ENCODE assay signal across 15 cellular contexts in genomic region chr2:224723606-224724217, GRCh38. TPM values are rescaled to one million over a fixed set of nuclear protein-coding genes. Genes with fewer than 3 reads are reported as not detected.
DNase-seq lines count a peak whose midpoint lies in the region; ATAC-seq and TF ChIP-seq lines count a peak whose summit lies in the region.
"Had no signal": no experiment of that assay in that cellular context is flagged by ENCODE, and none has a peak within 500 bp of the region (broad histone marks: within the 10 kb centered on the region; RNA-seq: fewer than 3 reads in every experiment).

No MANE protein-coding gene starts in this region.

- H3K9ac ChIP-seq in adipocyte (ENCODE audit: low read length): no peak overlapping the region

- H3K79me2 ChIP-seq in GM23338 (replicated peaks; ENCODE audit: insufficient read depth): no peaks in the 10 kb centered on the region

- H3F3A ChIP-seq in GM23338 (replicated peaks; ENCODE audit: low read depth): no peaks in the 10 kb centered on the region

- no peaks in the 10 kb centered on the region for H3K4me1 Mint-ChIP-seq in activated CD4-positive, alpha-beta memory T cell treated with anti-CD3 and anti-CD28 coated beads for 36 hours (ENCODE audit: low read depth)
- peaks cover 2% of the 10 kb centered on the region for H3K4me1 Mint-ChIP-seq in activated T-cell treated with anti-CD3 and anti-CD28 coated beads, Interleukin-2, amount 50 U/mL, for 24 hours (ENCODE audit: low read depth)
- no peaks in the 10 kb centered on the region for H3K4me1 Mint-ChIP-seq in GM23338

- POLR2A ChIA-PET in activated CD4-positive, alpha-beta memory T cell treated with anti-CD3 and anti-CD28 coated beads for 36 hours (lab: Charles Lee): no interaction called here

- H3K4me2 ChIP-seq in GM23338: no peak overlapping the region

- DNase-seq in AG10803 (ENCODE audit: low read depth): peak; percentile 60
- peak; percentile 12 for DNase-seq in adipocyte (ENCODE audit: low read depth)
- no peak for DNase-seq in activated CD4-positive, alpha-beta memory T cell treated with anti-CD3 and anti-CD28 coated beads for 36 hours
- no peak for DNase-seq in activated T-cell treated with anti-CD3 and anti-CD28 coated beads, Interleukin-2, amount 50 U/mL, for 24 hours
- no peak for DNase-seq in GM23338 (ENCODE audit: low spot score)
- no peak for DNase-seq in stimulated activated CD4-positive, alpha-beta T cell treated with anti-CD3 and anti-CD28 coated beads, Interleukin-1b, Interleukin-23, amount 100 ng/mL, for 48 hours
- DNase-seq: activated CD8-positive, alpha-beta memory T cell treated with anti-CD3 and anti-CD28 coated beads, Interleukin-2, amount 50 U/mL, for 48 hours; AML-193; midbrain had no signal

- H3K27me3 ChIP-seq in adipocyte (replicated peaks; ENCODE audit: control insufficient read depth, insufficient read depth, low read length): no peaks in the 10 kb centered on the region
- H3K27me3 ChIP-seq in GM23338 (ENCODE audit: insufficient read depth): no peaks in the 10 kb centered on the region
- H3K27me3 ChIP-seq: tibial nerve had no signal

- H3K9me2 ChIP-seq in GM23338 (ENCODE audit: insufficient read depth): 0 out of 2 replicates have a peak, but pooled peaks cover 9% of the 10 kb centered on the region

- peak; percentile 71 for ATAC-seq in GM19351 (IDR thresholded peaks at IDR 0.05; ENCODE audit: unreplicated experiment)
- peak; percentile 67 for ATAC-seq in HG03460 (IDR thresholded peaks at IDR 0.05; ENCODE audit: unreplicated experiment)
- no peak for ATAC-seq in GM23338

- H3K36me3 Mint-ChIP-seq in activated CD4-positive, alpha-beta memory T cell treated with anti-CD3 and anti-CD28 coated beads for 36 hours: no peaks in the 10 kb centered on the region
- no peaks in the 10 kb centered on the region for H3K36me3 Mint-ChIP-seq in activated T-cell treated with anti-CD3 and anti-CD28 coated beads, Interleukin-2, amount 50 U/mL, for 24 hours (ENCODE audit: low read depth)
- 0 out of 3 replicates have a peak, but pooled peaks cover 2% of the 10 kb centered on the region for H3K36me3 Mint-ChIP-seq in GM23338 (ENCODE audit: low read depth)

- no peak overlapping the region for H3K27ac Mint-ChIP-seq in activated CD4-positive, alpha-beta memory T cell treated with anti-CD3 and anti-CD28 coated beads for 36 hours
- H3K27ac Mint-ChIP-seq in activated T-cell treated with anti-CD3 and anti-CD28 coated beads, Interleukin-2, amount 50 U/mL, for 24 hours: no peak overlapping the region
- H3K27ac Mint-ChIP-seq in GM23338: no peak overlapping the region

- no peak for TF ChIP-seq CTCF in AG10803 (conservative IDR thresholded peaks at IDR 0.05; ENCODE audit: low read length)
- TF ChIP-seq CTCF in GM23338 (conservative IDR thresholded peaks at IDR 0.05; ENCODE audit: low read depth in 2 of 2): no peak

- CTCF ChIA-PET in activated CD4-positive, alpha-beta memory T cell treated with anti-CD3 and anti-CD28 coated beads for 36 hours (lab: Charles Lee): no interaction called here

- intact Hi-C loops in activated CD4-positive, alpha-beta memory T cell treated with anti-CD3 and anti-CD28 coated beads for 36 hours (cut with micrococcal nuclease): no loop called here

- peaks cover 6% of the 10 kb centered on the region for H3K27me3 Mint-ChIP-seq in activated CD4-positive, alpha-beta memory T cell treated with anti-CD3 and anti-CD28 coated beads for 36 hours
- peaks cover 10% of the 10 kb centered on the region for H3K27me3 Mint-ChIP-seq in activated T-cell treated with anti-CD3 and anti-CD28 coated beads, Interleukin-2, amount 50 U/mL, for 24 hours
- H3K27me3 Mint-ChIP-seq in GM23338 (ENCODE audit: insufficient read depth, low read depth, poor library complexity): no peaks in the 10 kb centered on the region

- no peak overlapping the region for H3K4me3 ChIP-seq in AG10803 (ENCODE audit: low read length)
- no peak overlapping the region for H3K4me3 ChIP-seq in adipocyte (ENCODE audit: low read length)
- no peak overlapping the region for H3K4me3 ChIP-seq in GM23338
- H3K4me3 ChIP-seq: tibial nerve had no signal

- H3K4me1 ChIP-seq in adipocyte (ENCODE audit: control insufficient read depth, insufficient read depth, low read length) (peaks cover 7% of the 10 kb centered on the region), GM23338 (ENCODE audit: insufficient read depth) (no peaks in the 10 kb centered on the region)
- H3K4me1 ChIP-seq: tibial nerve had no signal

- H3K27ac ChIP-seq in GM23338 (ENCODE audit: low read depth): no peak overlapping the region
- H3K27ac ChIP-seq: tibial nerve had no signal

- no peak overlapping the region for H3K4me3 Mint-ChIP-seq in activated CD4-positive, alpha-beta memory T cell treated with anti-CD3 and anti-CD28 coated beads for 36 hours
- H3K4me3 Mint-ChIP-seq in activated T-cell treated with anti-CD3 and anti-CD28 coated beads, Interleukin-2, amount 50 U/mL, for 24 hours: no peak overlapping the region
- H3K4me3 Mint-ChIP-seq in GM23338: no peak overlapping the region

- peaks cover 11% of the 10 kb centered on the region for H3K9me3 Mint-ChIP-seq in activated CD4-positive, alpha-beta memory T cell treated with anti-CD3 and anti-CD28 coated beads for 36 hours
- H3K9me3 Mint-ChIP-seq in activated T-cell treated with anti-CD3 and anti-CD28 coated beads, Interleukin-2, amount 50 U/mL, for 24 hours: peaks cover 9% of the 10 kb centered on the region
- H3K9me3 Mint-ChIP-seq in GM23338: peaks cover 15% of the 10 kb centered on the region; the same call in 2 of the 3 replicates

- no peaks in the 10 kb centered on the region for H4K20me1 ChIP-seq in GM23338 (replicated peaks; ENCODE audit: insufficient read depth)

- H3K36me3 ChIP-seq in adipocyte (ENCODE audit: control insufficient read depth, insufficient read depth, low read length, severe bottlenecking) (no peaks in the 10 kb centered on the region), GM23338 (ENCODE audit: insufficient read depth) (no peaks in the 10 kb centered on the region)
- H3K36me3 ChIP-seq: tibial nerve had no signal

- H2AFZ ChIP-seq in GM23338: no peak overlapping the region

- H3K9me3 ChIP-seq in adipocyte (ENCODE audit: control insufficient read depth, low read length): peaks cover 16% of the 10 kb centered on the region

TF ChIP-seq in GM23338, 12 proteins besides CTCF, POLR2A, EP300 and RAD21:
- TF ChIP-seq STAT1 (IDR thresholded peaks at IDR 0.05; ENCODE audit: unreplicated experiment): no peak
- no peak for TF ChIP-seq EZH2 (IDR thresholded peaks at IDR 0.05; ENCODE audit: low read depth, unreplicated experiment)
- TF ChIP-seq JUNB (IDR thresholded peaks at IDR 0.05; ENCODE audit: unreplicated experiment): no peak
- TF ChIP-seq ZNF114 (CRISPR knock-in tag; IDR thresholded peaks at IDR 0.05): no peak
- no peak for TF ChIP-seq CREB1 (CRISPR knock-in tag; IDR thresholded peaks at IDR 0.05; ENCODE audit: low read depth)
- TF ChIP-seq NANOG (IDR thresholded peaks at IDR 0.05; ENCODE audit: borderline replicate concordance): no peak

RNA-seq across cellular contexts. Expression of gene CCDC195, which starts 7.5 kb away (rescaled TPM):
- total RNA-seq in activated CD4-positive, alpha-beta memory T cell treated with anti-CD3 and anti-CD28 coated beads for 36 hours: not detected
- not detected in 2 replicates for total RNA-seq in GM23338 (2014; rRNA removed; shearing (Covaris generic))
- polyA plus RNA-seq in GM23338 (2016; fragmentation: Nextera tagmentation; extraction: Ambion mirVana): not detected in 2 replicates
- total RNA-seq: Daoy; epithelial cell of proximal tubule; T-helper 2 cell treated with Interferon-gamma antibody and Interleukin-4, amounts not matched to agents 100 ng/mL and 5 ng/mL, for 36 hours; tibial nerve had no signal

Comparison
In these comparisons a context has a peak if more than half of its experiments do, and no peak if none do; other contexts are left out.
1. DNase-seq: peak in AG10803 (single experiment) and adipocyte (single experiment); none in activated CD4-positive, alpha-beta memory T cell treated with anti-CD3 and anti-CD28 coated beads for 36 hours (single experiment), activated T-cell treated with anti-CD3 and anti-CD28 coated beads, Interleukin-2, amount 50 U/mL, for 24 hours (single experiment), GM23338 (single experiment) and stimulated activated CD4-positive, alpha-beta T cell treated with anti-CD3 and anti-CD28 coated beads, Interleukin-1b, Interleukin-23, amount 100 ng/mL, for 48 hours (single experiment).